1 cellular context compared by ENCODE assay signal in genomic region chr11:121522043-121522941, GRCh38.
TF ChIP-seq lines count a peak whose summit lies in the region.

No MANE protein-coding gene starts in this region.

TF ChIP-seq in GM12878, 131 proteins besides CTCF, POLR2A, EP300 and RAD21 (continued from another document):
- TF ChIP-seq, protein P1, sequence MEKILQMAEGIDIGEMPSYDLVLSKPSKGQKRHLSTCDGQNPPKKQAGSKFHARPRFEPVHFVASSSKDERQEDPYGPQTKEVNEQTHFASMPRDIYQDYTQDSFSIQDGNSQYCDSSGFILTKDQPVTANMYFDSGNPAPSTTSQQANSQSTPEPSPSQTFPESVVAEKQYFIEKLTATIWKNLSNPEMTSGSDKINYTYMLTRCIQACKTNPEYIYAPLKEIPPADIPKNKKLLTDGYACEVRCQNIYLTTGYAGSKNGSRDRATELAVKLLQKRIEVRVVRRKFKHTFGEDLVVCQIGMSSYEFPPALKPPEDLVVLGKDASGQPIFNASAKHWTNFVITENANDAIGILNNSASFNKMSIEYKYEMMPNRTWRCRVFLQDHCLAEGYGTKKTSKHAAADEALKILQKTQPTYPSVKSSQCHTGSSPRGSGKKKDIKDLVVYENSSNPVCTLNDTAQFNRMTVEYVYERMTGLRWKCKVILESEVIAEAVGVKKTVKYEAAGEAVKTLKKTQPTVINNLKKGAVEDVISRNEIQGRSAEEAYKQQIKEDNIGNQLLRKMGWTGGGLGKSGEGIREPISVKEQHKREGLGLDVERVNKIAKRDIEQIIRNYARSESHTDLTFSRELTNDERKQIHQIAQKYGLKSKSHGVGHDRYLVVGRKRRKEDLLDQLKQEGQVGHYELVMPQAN (conservative IDR thresholded peaks at IDR 0.05), result no peak
